In the genomic region with DNA sequence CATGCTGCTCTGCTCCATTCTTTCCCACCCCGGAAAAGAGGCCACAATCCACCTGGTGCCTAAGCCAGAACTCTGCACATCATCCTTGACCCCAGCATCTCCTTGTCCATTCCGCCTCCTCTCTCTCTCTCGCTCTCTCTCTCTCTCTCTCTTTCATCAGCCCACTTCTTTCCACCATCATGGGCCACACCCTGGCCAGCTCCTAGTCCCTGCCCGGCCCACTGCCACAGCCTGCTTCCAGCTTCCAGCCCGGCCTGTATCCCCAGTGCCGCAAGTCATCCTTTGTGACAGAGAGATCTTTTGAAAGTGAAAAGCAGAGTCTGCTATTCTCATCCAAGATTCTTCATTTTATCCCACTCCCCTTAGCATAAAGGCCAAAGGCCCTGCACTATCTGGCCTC, we compare ENCODE assay signal across 7 cellular contexts.
"Had no signal": no experiment of that assay in that cellular context is flagged by ENCODE, and none has a peak within 500 bp of the region (broad histone marks: within the 10 kb centered on the region; RNA-seq: fewer than 3 reads in every experiment).

No MANE protein-coding gene starts in this region.

- H3K27ac ChIP-seq: HL-60 had no signal

- H3K36me3 Mint-ChIP-seq: IgD-negative memory B cell had no signal

- DNase-seq: GOT3, H9, HCEC 1CT, KBM-7 had no signal

- H3K4me3 Mint-ChIP-seq: H9 had no signal

- ATAC-seq: HepG2 had no signal

- H3K27ac Mint-ChIP-seq: IgD-negative memory B cell had no signal
